ENCODE assay signal across 12 cellular contexts in the genomic region with DNA sequence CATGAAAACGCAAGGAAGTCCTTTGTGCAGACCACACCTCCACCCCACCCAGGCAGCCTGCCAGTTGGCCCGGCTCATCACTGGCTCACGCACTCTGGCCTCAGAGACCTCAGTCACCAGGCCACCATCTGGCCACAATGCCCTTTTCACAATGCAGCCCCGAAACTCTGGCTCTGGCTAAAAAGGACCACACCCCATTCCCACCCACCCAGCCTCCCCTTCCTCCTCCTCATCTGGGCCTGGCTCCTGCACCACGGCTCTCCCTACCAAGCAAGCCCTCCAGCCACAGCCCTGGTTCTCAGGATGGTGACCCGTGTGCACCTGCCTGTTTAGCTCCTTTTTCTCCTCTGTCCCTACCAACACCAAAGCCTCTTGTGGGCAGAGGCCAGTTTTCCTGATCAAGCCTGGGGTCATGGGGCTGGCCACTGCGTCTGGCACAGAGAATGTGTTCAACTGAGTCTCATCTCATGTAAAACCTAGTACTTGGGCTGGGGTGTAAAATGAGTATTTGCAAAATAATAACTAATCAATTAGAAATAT. TPM values are rescaled to one million over a fixed set of nuclear protein-coding genes. Genes with fewer than 3 reads are reported as not detected.
DNase-seq lines count a peak whose midpoint lies in the region; ATAC-seq and TF ChIP-seq lines count a peak whose summit lies in the region.
"Had no signal": no experiment of that assay in that cellular context is flagged by ENCODE, and none has a peak within 500 bp of the region (broad histone marks: within the 10 kb centered on the region; RNA-seq: fewer than 3 reads in every experiment).

No MANE protein-coding gene starts in this region.

- DNase-seq in AG08395 (ENCODE audit: low spot score): peak; percentile 56
- peak; percentile 33 for DNase-seq in GM03348 (ENCODE audit: low spot score)
- DNase-seq in effector memory CD8-positive, alpha-beta T cell: no peak
- peak in 2 of 3 donors; percentile 71 to 73 for DNase-seq in mucosa of descending colon
- DNase-seq in AML-193 (lab: John Stamatoyannopoulos, UW): no peak
- DNase-seq in A673 (ENCODE audit: low spot score): no peak
- DNase-seq: SJCRH30 had no signal

- peaks cover 15 to 20% of the 10 kb centered on the region in 2 donors for H3K4me1 Mint-ChIP-seq in effector memory CD8-positive, alpha-beta T cell (ENCODE audit: low read depth in 2 of 2)

- intact Hi-C loops in mucosa of descending colon (cut with DNase I, micrococcal nuclease): no loop called here
- intact Hi-C loops in A673 (cut with micrococcal nuclease; ENCODE audit: unreplicated experiment): no loop called here

- H3K36me3 ChIP-seq in mucosa of descending colon (ENCODE audit: low read depth) (no peaks in the 10 kb centered on the region), A673 (ENCODE audit: insufficient read depth, low read length, poor library complexity, severe bottlenecking) (no peaks in the 10 kb centered on the region)
- H3K36me3 ChIP-seq: SJCRH30 had no signal

- ATAC-seq in effector memory CD8-positive, alpha-beta T cell (replicated peaks): no peak
- ATAC-seq in mucosa of descending colon: peak; percentile 74
- ATAC-seq in GM21786 (IDR thresholded peaks at IDR 0.05; ENCODE audit: unreplicated experiment): no peak
- ATAC-seq in GM19023 (IDR thresholded peaks at IDR 0.05; ENCODE audit: unreplicated experiment): no peak
- ATAC-seq: activated CD4-positive, CD25-positive, alpha-beta regulatory T cell treated with anti-CD3 and anti-CD28 coated beads, Interleukin-2, amount 50 U/mL, for 24 hours had no signal

- CTCF ChIA-PET in A673 (lab: Charles Lee): no interaction called here

- peaks cover 3% of the 10 kb centered on the region for H3K36me3 Mint-ChIP-seq in effector memory CD8-positive, alpha-beta T cell (ENCODE audit: insufficient read depth)

- POLR2A ChIA-PET in A673 (lab: Charles Lee; ENCODE audit: low non-redundant PET): no interaction called here

- H3K9me3 ChIP-seq in mucosa of descending colon (no peaks in the 10 kb centered on the region), A673 (ENCODE audit: low read depth, low read length, poor library complexity, severe bottlenecking) (no peaks in the 10 kb centered on the region)
- H3K9me3 ChIP-seq: neutrophil, SJCRH30 had no signal

- H3K27ac Mint-ChIP-seq in effector memory CD8-positive, alpha-beta T cell: peak overlapping the region; percentile 53 to 77

- no peak overlapping the region for H3K4me3 ChIP-seq in mucosa of descending colon
- no peak overlapping the region for H3K4me3 ChIP-seq in A673 (ENCODE audit: low read depth, low read length, poor library complexity, severe bottlenecking)
- H3K4me3 ChIP-seq: SJCRH30 had no signal

- no peak overlapping the region for H3K4me3 Mint-ChIP-seq in effector memory CD8-positive, alpha-beta T cell
- H3K4me3 Mint-ChIP-seq: CD4-positive, alpha-beta memory T cell had no signal

- no peak overlapping the region for H3K27ac ChIP-seq in A673 (ENCODE audit: low read depth, low read length, poor library complexity, severe bottlenecking)
- H3K27ac ChIP-seq: neutrophil, SJCRH30 had no signal

- no peaks in the 10 kb centered on the region for H3K9me3 Mint-ChIP-seq in effector memory CD8-positive, alpha-beta T cell

- no peak for TF ChIP-seq CTCF in mucosa of descending colon (IDR thresholded peaks at IDR 0.05)
- no peak for TF ChIP-seq CTCF in A673 (conservative IDR thresholded peaks at IDR 0.05; ENCODE audit: low read depth, low read length)

- BruUV-seq in A673 (replicated peaks; lab: Mats Ljungman, UMichigan): no TSS peak

- H3K4me1 ChIP-seq in mucosa of descending colon (ENCODE audit: low read depth) (no peaks in the 10 kb centered on the region), A673 (ENCODE audit: insufficient read depth, low read length, poor library complexity, severe bottlenecking) (peaks cover 10% of the 10 kb centered on the region)
- H3K4me1 ChIP-seq: SJCRH30 had no signal

- no peaks in the 10 kb centered on the region for H3K27me3 ChIP-seq in A673 (replicated peaks; ENCODE audit: insufficient read depth, low read depth, low read length, poor library complexity)
- H3K27me3 ChIP-seq: neutrophil, SJCRH30 had no signal

- H3K27me3 Mint-ChIP-seq in effector memory CD8-positive, alpha-beta T cell: no peaks in the 10 kb centered on the region
- H3K27me3 Mint-ChIP-seq: CD4-positive, alpha-beta memory T cell had no signal

RNA-seq across cellular contexts. Expression of gene HDAC4, which starts 7.3 kb away (rescaled TPM):
- total RNA-seq in mucosa of descending colon (100 to 1,000 TPM in 1 of 3 donors, 10 to 100 TPM in 2; 41.4 to 147 (median 44.0) TPM), A673 (2021) (36.0 and 40.0 TPM in 2 replicates)

Comparison
In these comparisons a context has a peak if more than half of its experiments do, and no peak if none do; other contexts are left out.
1. DNase-seq: peak in AG08395 (single experiment), GM03348 (single experiment) and mucosa of descending colon (2 of 3); none in effector memory CD8-positive, alpha-beta T cell (0 of 3), AML-193 (0 of 2) and A673 (single experiment).